ENCODE assay signal across 1 cellular context in the genomic region with DNA sequence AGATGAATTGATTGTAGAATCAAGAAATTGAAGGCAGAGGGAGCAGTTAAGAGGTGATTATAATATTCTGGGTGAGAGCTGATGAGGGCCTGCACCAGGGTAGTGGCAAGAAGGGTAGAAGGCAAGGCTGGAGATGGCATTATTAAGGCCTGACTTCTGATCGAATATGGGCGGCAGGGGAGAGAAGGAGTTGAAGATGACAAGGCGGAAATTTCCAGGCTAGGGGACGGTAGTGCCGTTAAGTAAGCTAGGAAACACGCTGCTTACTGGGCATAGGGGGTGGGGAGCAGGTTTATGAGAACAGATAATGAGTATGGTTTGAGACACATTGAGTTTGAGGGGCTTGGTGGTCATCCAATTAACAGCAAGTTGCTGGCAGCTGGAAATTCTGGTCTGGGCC.
TF ChIP-seq lines count a peak whose summit lies in the region.

No MANE protein-coding gene starts in this region.

TF ChIP-seq in H1, 55 proteins besides CTCF, POLR2A, EP300 and RAD21 (continued from another document):
- TF ChIP-seq, protein P1, sequence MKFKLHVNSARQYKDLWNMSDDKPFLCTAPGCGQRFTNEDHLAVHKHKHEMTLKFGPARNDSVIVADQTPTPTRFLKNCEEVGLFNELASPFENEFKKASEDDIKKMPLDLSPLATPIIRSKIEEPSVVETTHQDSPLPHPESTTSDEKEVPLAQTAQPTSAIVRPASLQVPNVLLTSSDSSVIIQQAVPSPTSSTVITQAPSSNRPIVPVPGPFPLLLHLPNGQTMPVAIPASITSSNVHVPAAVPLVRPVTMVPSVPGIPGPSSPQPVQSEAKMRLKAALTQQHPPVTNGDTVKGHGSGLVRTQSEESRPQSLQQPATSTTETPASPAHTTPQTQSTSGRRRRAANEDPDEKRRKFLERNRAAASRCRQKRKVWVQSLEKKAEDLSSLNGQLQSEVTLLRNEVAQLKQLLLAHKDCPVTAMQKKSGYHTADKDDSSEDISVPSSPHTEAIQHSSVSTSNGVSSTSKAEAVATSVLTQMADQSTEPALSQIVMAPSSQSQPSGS (IDR thresholded peaks at IDR 0.05; ENCODE audit: low read length), result no peak
- TF ChIP-seq CREB1 (IDR thresholded peaks at IDR 0.05) (no peak), ZNF274 (IDR thresholded peaks at IDR 0.05; ENCODE audit: borderline replicate concordance, extremely low read depth, low read length) (no peak), CTBP2 (IDR thresholded peaks at IDR 0.05; ENCODE audit: borderline replicate concordance, insufficient read depth, insufficient read length, low read length) (no peak), GABPA (IDR thresholded peaks at IDR 0.05; ENCODE audit: borderline replicate concordance, insufficient read depth, low read length) (no peak), HDAC6 (IDR thresholded peaks at IDR 0.05; ENCODE audit: low read depth, low read length) (no peak), EZH2 (IDR thresholded peaks at IDR 0.05; ENCODE audit: low read depth, low read length, severe bottlenecking) (no peak), SP4 (IDR thresholded peaks at IDR 0.05; ENCODE audit: low read length) (no peak), ASH2L (IDR thresholded peaks at IDR 0.05; ENCODE audit: low read length) (no peak), NANOG (IDR thresholded peaks at IDR 0.05; ENCODE audit: insufficient read depth, low read depth, low read length, poor library complexity, severe bottlenecking) (no peak)
